Comparison of ENCODE assay signal across 9 cellular contexts in genomic region chr10:73493781-73494180, GRCh38. TPM values are rescaled to one million over a fixed set of nuclear protein-coding genes. Genes with fewer than 3 reads are reported as not detected.
DNase-seq lines count a peak whose midpoint lies in the region; ATAC-seq and TF ChIP-seq lines count a peak whose summit lies in the region.
"Had no signal": no experiment of that assay in that cellular context is flagged by ENCODE, and none has a peak within 500 bp of the region (broad histone marks: within the 10 kb centered on the region; RNA-seq: fewer than 3 reads in every experiment).

No MANE protein-coding gene starts in this region.

- H3K27me3 ChIP-seq in SU-DHL-6 (ENCODE audit: low read length), result no peaks in the 10 kb centered on the region
- no peaks in the 10 kb centered on the region for H3K27me3 ChIP-seq in skeletal muscle tissue (ENCODE audit: control insufficient read depth in 3 of 3, insufficient read depth in 3 of 3, low read length in 3 of 3)

- H3K9me3 Mint-ChIP-seq in activated CD4-positive, alpha-beta T cell treated with anti-CD3 and anti-CD28 coated beads, Interleukin-2, amount 10 ng/mL, durations not matched to agents 24 days and 14 days, result no peaks in the 10 kb centered on the region

- H3K79me2 ChIP-seq in SU-DHL-6 (ENCODE audit: insufficient read depth, low read length), result peaks cover 62% of the 10 kb centered on the region

- no peak overlapping the region for H2AFZ ChIP-seq in SU-DHL-6 (ENCODE audit: low read depth, low read length, severe bottlenecking)

- ATAC-seq in GM18858 (IDR thresholded peaks at IDR 0.05; ENCODE audit: unreplicated experiment) (no peak), HG02884 (IDR thresholded peaks at IDR 0.05; ENCODE audit: unreplicated experiment) (no peak), GM21786 (IDR thresholded peaks at IDR 0.05; ENCODE audit: unreplicated experiment) (no peak)

- peaks cover 25% of the 10 kb centered on the region for H3K36me3 Mint-ChIP-seq in activated CD4-positive, alpha-beta T cell treated with anti-CD3 and anti-CD28 coated beads, Interleukin-2, amount 10 ng/mL, durations not matched to agents 24 days and 14 days (ENCODE audit: low read depth)

- H3K4me1 Mint-ChIP-seq in activated CD4-positive, alpha-beta T cell treated with anti-CD3 and anti-CD28 coated beads, Interleukin-2, amount 10 ng/mL, durations not matched to agents 24 days and 14 days, result peaks cover 41% of the 10 kb centered on the region

- peak overlapping the region; percentile 84 for H3K9ac ChIP-seq in SU-DHL-6 (ENCODE audit: low read length)
- peak overlapping the region; percentile 20 to 58 (median 26) for H3K9ac ChIP-seq in skeletal muscle tissue (ENCODE audit: low read depth in 1 of 3, low read length in 3 of 3)

- TF ChIP-seq CTCF in SU-DHL-6 (IDR thresholded peaks at IDR 0.05; ENCODE audit: insufficient read depth, low read length, poor library complexity, severe bottlenecking), result no peak

- H4K20me1 ChIP-seq in SU-DHL-6 (ENCODE audit: low read depth, low read length), result no peaks in the 10 kb centered on the region

- peak overlapping the region; percentile 32 for H3K27ac Mint-ChIP-seq in activated CD4-positive, alpha-beta T cell treated with anti-CD3 and anti-CD28 coated beads, Interleukin-2, amount 10 ng/mL, durations not matched to agents 24 days and 14 days

- H3K4me3 ChIP-seq in SU-DHL-6 (ENCODE audit: insufficient read depth, low read length, poor library complexity, severe bottlenecking) (peak overlapping the region; percentile 83), skeletal muscle tissue (ENCODE audit: low read length in 3 of 3) (peak overlapping the region; percentile 4 to 47 (median 42))

- H3K4me2 ChIP-seq in SU-DHL-6 (ENCODE audit: low read depth, low read length, poor library complexity, severe bottlenecking), result peak overlapping the region; percentile 96

- H3K4me3 Mint-ChIP-seq in activated CD4-positive, alpha-beta T cell treated with anti-CD3 and anti-CD28 coated beads, Interleukin-2, amount 10 ng/mL, durations not matched to agents 24 days and 14 days, result peak overlapping the region; percentile 70

- H3K27me3 Mint-ChIP-seq in activated CD4-positive, alpha-beta T cell treated with anti-CD3 and anti-CD28 coated beads, Interleukin-2, amount 10 ng/mL, durations not matched to agents 24 days and 14 days, result no peaks in the 10 kb centered on the region

- no peak for DNase-seq in activated CD4-positive, alpha-beta T cell treated with anti-CD3 and anti-CD28 coated beads, Interleukin-2, amount 10 ng/mL, durations not matched to agents 24 days and 14 days
- DNase-seq in activated CD4-positive, alpha-beta T cell treated with anti-CD3 and anti-CD28 coated beads, Interleukin-2, amount 50 U/mL, for 48 hours, result no peak
- DNase-seq in fibroblast of gingiva (ENCODE audit: low read depth), result peak; percentile 9
- DNase-seq: activated CD4-positive, alpha-beta T cell treated with anti-CD3 and anti-CD28 coated beads for 4 hours had no signal

- H3K9me3 ChIP-seq in SU-DHL-6 (ENCODE audit: insufficient read depth, low read length), result no peaks in the 10 kb centered on the region
- H3K9me3 ChIP-seq in skeletal muscle tissue (ENCODE audit: control insufficient read depth in 3 of 3, low read length in 3 of 3), result no peaks in the 10 kb centered on the region

- intact Hi-C loops in activated CD4-positive, alpha-beta T cell treated with anti-CD3 and anti-CD28 coated beads, Interleukin-2, amount 10 ng/mL, durations not matched to agents 24 days and 14 days (cut with micrococcal nuclease), result no loop called here

- H3K27ac ChIP-seq in SU-DHL-6 (ENCODE audit: low read depth, low read length) (no peak overlapping the region), skeletal muscle tissue (ENCODE audit: low read depth, low read length) (peak overlapping the region; percentile 98)

- peaks cover 21 to 32% (median 26%) of the 10 kb centered on the region in 3 donors for H3K4me1 ChIP-seq in skeletal muscle tissue (ENCODE audit: control insufficient read depth in 3 of 3, insufficient read depth in 3 of 3, low read length in 3 of 3)

- H3K36me3 ChIP-seq in SU-DHL-6 (ENCODE audit: low read length) (no peaks in the 10 kb centered on the region), skeletal muscle tissue (ENCODE audit: control insufficient read depth in 3 of 3, insufficient read depth in 3 of 3, low read length in 3 of 3) (peaks cover 8 to 9% (median 9%) of the 10 kb centered on the region in 3 donors)

- peaks cover 15% of the 10 kb centered on the region for H3F3A ChIP-seq in SU-DHL-6 (ENCODE audit: insufficient read depth)

- H3K9me2 ChIP-seq in SU-DHL-6 (replicated peaks; ENCODE audit: insufficient read depth, low read length), result no peaks in the 10 kb centered on the region

RNA-seq across cellular contexts. Expression of gene PPP3CB, which starts 2.0 kb away (rescaled TPM):
- total RNA-seq in activated CD4-positive, alpha-beta T cell treated with anti-CD3 and anti-CD28 coated beads, Interleukin-2, amount 10 ng/mL, durations not matched to agents 24 days and 14 days, result 42.5 and 43.6 TPM in 2 replicates
- total RNA-seq in skeletal muscle tissue, result 113 TPM
